ENCODE assay signal across 8 cellular contexts in genomic region chr19:17932485-17933338, GRCh38. TPM values are rescaled to one million over a fixed set of nuclear protein-coding genes. Genes with fewer than 3 reads are reported as not detected.
A peak's percentile ranks its signal among the peaks of the same experiment; 100 is the strongest.
DNase-seq lines count a peak whose midpoint lies in the region; ATAC-seq and TF ChIP-seq lines count a peak whose summit lies in the region.

A gene with protein sequence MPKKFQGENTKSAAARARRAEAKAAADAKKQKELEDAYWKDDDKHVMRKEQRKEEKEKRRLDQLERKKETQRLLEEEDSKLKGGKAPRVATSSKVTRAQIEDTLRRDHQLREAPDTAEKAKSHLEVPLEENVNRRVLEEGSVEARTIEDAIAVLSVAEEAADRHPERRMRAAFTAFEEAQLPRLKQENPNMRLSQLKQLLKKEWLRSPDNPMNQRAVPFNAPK (plus strand): TSS chr19:17933015. CDS start chr19:17936421, 3,406 bp downstream.

- H3K4me3 Mint-ChIP-seq in T-helper 2 cell treated with Interferon-gamma antibody and Interleukin-4, amounts not matched to agents 5 μg/mL and 100 μg/mL, for 36 hours, result peak within 1 kb of the TSS; percentile 91

- DNase-seq in NCI-H1694 treated with DMSO at 0.1 percent for 48 hours (lab: John Stamatoyannopoulos, UW) (peak; percentile 86), ascending aorta (ENCODE audit: low spot score in 2 of 2) (peak; percentile 59 to 93), hepatic stellate cell (ENCODE audit: low spot score) (peak; percentile 95), retina (peak; percentile 99), cortex of kidney (lab: John Stamatoyannopoulos, UW) (no peak)
- DNase-seq in T-helper 2 cell treated with Interferon-gamma antibody and Interleukin-4, amounts not matched to agents 5 μg/mL and 100 μg/mL, for 36 hours (ENCODE audit: low spot score), result peak; percentile 91

- no peaks in the 10 kb centered on the region for H3K9me3 ChIP-seq in ascending aorta

- peak; percentile 55 to 77 (median 65) for TF ChIP-seq CTCF in ascending aorta (IDR thresholded peaks at IDR 0.05)

- peaks cover 12 to 16% of the 10 kb centered on the region in 2 donors for H3K36me3 ChIP-seq in ascending aorta

- peak within 1 kb of the TSS; percentile 60 to 71 for H3K4me3 ChIP-seq in ascending aorta

- ATAC-seq in GM18502 (IDR thresholded peaks at IDR 0.05; ENCODE audit: poor library complexity, unreplicated experiment), result peak; percentile 76
- ATAC-seq in HG02938 (IDR thresholded peaks at IDR 0.05; ENCODE audit: unreplicated experiment), result peak; percentile 72

- no peaks in the 10 kb centered on the region for H3K9me3 Mint-ChIP-seq in T-helper 2 cell treated with Interferon-gamma antibody and Interleukin-4, amounts not matched to agents 5 μg/mL and 100 μg/mL, for 36 hours

- H3K27me3 Mint-ChIP-seq in T-helper 2 cell treated with Interferon-gamma antibody and Interleukin-4, amounts not matched to agents 5 μg/mL and 100 μg/mL, for 36 hours (ENCODE audit: low read depth), result no peaks in the 10 kb centered on the region

- H3K36me3 Mint-ChIP-seq in T-helper 2 cell treated with Interferon-gamma antibody and Interleukin-4, amounts not matched to agents 5 μg/mL and 100 μg/mL, for 36 hours (ENCODE audit: low read depth), result peaks cover 2% of the 10 kb centered on the region

- H3K4me1 Mint-ChIP-seq in T-helper 2 cell treated with Interferon-gamma antibody and Interleukin-4, amounts not matched to agents 5 μg/mL and 100 μg/mL, for 36 hours (ENCODE audit: low read depth), result peaks cover 12% of the 10 kb centered on the region

- H3K4me1 ChIP-seq in ascending aorta, result peaks cover 5 to 7% of the 10 kb centered on the region in 2 donors

- no peaks in the 10 kb centered on the region for H3K27me3 ChIP-seq in ascending aorta

- H3K27ac ChIP-seq in ascending aorta, result peak within 1 kb of the TSS; percentile 67 to 84

- intact Hi-C loops in ascending aorta (cut with DNase I), result loop anchor here (1.0 kb wide), 2 partner anchors 15 to 73 kb away; partner anchors contain the start of gene RPL18A

- H3K27ac Mint-ChIP-seq in T-helper 2 cell treated with Interferon-gamma antibody and Interleukin-4, amounts not matched to agents 5 μg/mL and 100 μg/mL, for 36 hours, result peak within 1 kb of the TSS; percentile 91

RNA-seq across cellular contexts. Expression of the gene that starts here (rescaled TPM):
- 43.3 TPM for total RNA-seq in ascending aorta
